Comparison of ENCODE assay signal across 1 cellular context in the genomic region with DNA sequence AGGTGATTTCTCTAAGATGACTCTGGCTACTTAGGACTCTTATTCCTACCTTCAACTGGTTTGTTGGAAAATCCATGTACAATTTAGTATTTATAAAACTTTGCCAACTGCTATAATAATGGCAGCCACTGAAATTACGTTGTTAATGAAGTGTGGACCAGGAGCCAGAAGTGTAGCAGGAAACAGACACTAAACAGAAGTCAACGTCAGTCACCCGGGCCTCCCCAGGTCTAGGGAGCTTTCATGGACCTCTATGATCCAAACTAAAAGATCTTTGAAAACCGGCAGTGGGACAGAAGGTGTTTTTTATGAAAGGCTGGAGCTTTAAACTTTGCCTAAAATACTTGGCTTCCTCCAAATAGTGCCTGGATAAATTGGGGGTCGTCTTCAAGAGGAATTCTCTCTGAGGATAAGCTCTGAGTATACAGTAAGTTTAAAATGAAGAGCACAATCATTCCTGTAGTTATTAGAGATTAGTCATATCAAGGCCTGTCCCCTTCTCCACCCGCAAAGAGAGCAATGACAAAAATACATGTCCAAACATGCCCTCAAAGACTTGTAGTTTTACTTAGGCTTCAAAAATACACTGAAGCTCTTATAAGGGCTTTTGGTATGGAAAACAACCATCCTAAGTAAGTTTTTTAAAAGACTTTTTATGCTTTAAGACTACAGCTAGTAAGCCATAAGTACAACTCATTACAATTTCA.
TF ChIP-seq lines count a peak whose summit lies in the region.

No MANE protein-coding gene starts in this region.

TF ChIP-seq in GM12878, 131 proteins besides CTCF, POLR2A, EP300 and RAD21 (continues in another document):
- no peak for TF ChIP-seq PAX8 (IDR thresholded peaks at IDR 0.05)
- peak in 1 of 2 experiments; percentile 80; a peak in 2 of 4 replicates for TF ChIP-seq ETV6 (conservative IDR thresholded peaks at IDR 0.05 in 1 of 2, IDR thresholded peaks at IDR 0.05 in 1 of 2; ENCODE audit: borderline replicate concordance in 1 of 2, low read depth in 1 of 2)
- no peak for TF ChIP-seq GATAD2B (conservative IDR thresholded peaks at IDR 0.05; ENCODE audit: low read depth)
- no peak for TF ChIP-seq ZBED1 (IDR thresholded peaks at IDR 0.05; ENCODE audit: borderline replicate concordance)
- TF ChIP-seq YBX1 (IDR thresholded peaks at IDR 0.05): no peak
- no peak for TF ChIP-seq ZZZ3 (IDR thresholded peaks at IDR 0.05; ENCODE audit: control insufficient read depth, insufficient read length, low read depth)
- peak; percentile 52 for TF ChIP-seq YY1 (IDR thresholded peaks at IDR 0.05; ENCODE audit: low read depth, low read length)
- no peak for TF ChIP-seq ZNF622 (IDR thresholded peaks at IDR 0.05)
- TF ChIP-seq NR2F1 (conservative IDR thresholded peaks at IDR 0.05): no peak
- TF ChIP-seq ZNF217 (IDR thresholded peaks at IDR 0.05): no peak
- TF ChIP-seq, protein P1, sequence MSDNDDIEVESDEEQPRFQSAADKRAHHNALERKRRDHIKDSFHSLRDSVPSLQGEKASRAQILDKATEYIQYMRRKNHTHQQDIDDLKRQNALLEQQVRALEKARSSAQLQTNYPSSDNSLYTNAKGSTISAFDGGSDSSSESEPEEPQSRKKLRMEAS (IDR thresholded peaks at IDR 0.05; ENCODE audit: low read depth, low read length): no peak
- peak; percentile 42; the same call in 1 of the 3 replicates for TF ChIP-seq POU2F2 (IDR thresholded peaks at IDR 0.05; ENCODE audit: borderline replicate concordance, low read depth, low read length)
- no peak; the same call in 1 of the 2 replicates for TF ChIP-seq TCF7 (IDR thresholded peaks at IDR 0.05; ENCODE audit: borderline replicate concordance)
- no peak for TF ChIP-seq TAF1 (IDR thresholded peaks at IDR 0.05; ENCODE audit: borderline replicate concordance, low read depth, low read length)
- TF ChIP-seq KLF5 (IDR thresholded peaks at IDR 0.05; ENCODE audit: partially characterized antibody): no peak
- TF ChIP-seq IKZF2 (IDR thresholded peaks at IDR 0.05): peak; percentile 63 to 81
- TF ChIP-seq ZNF207 (IDR thresholded peaks at IDR 0.05; ENCODE audit: borderline replicate concordance): no peak
- no peak for TF ChIP-seq SREBF2 (IDR thresholded peaks at IDR 0.05; ENCODE audit: low read length)
- no peak for TF ChIP-seq SIN3A (IDR thresholded peaks at IDR 0.05; ENCODE audit: low read depth, low read length)
- TF ChIP-seq POLR2AphosphoS2 (IDR thresholded peaks at IDR 0.05; ENCODE audit: low read depth, low read length): no peak
- TF ChIP-seq, protein P2, sequence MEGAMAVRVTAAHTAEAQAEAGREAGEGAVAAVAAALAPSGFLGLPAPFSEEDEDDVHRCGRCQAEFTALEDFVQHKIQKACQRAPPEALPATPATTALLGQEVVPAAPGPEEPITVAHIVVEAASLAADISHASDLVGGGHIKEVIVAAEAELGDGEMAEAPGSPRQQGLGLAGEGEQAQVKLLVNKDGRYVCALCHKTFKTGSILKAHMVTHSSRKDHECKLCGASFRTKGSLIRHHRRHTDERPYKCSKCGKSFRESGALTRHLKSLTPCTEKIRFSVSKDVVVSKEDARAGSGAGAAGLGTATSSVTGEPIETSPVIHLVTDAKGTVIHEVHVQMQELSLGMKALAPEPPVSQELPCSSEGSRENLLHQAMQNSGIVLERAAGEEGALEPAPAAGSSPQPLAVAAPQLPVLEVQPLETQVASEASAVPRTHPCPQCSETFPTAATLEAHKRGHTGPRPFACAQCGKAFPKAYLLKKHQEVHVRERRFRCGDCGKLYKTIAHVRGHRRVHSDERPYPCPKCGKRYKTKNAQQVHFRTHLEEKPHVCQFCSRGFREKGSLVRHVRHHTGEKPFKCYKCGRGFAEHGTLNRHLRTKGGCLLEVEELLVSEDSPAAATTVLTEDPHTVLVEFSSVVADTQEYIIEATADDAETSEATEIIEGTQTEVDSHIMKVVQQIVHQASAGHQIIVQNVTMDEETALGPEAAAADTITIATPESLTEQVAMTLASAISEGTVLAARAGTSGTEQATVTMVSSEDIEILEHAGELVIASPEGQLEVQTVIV (IDR thresholded peaks at IDR 0.05; ENCODE audit: borderline replicate concordance, partially characterized antibody): no peak
- TF ChIP-seq TCF3 (IDR thresholded peaks at IDR 0.05; ENCODE audit: borderline replicate concordance, insufficient read depth, low read depth, low read length): no peak
- TF ChIP-seq, protein P3, sequence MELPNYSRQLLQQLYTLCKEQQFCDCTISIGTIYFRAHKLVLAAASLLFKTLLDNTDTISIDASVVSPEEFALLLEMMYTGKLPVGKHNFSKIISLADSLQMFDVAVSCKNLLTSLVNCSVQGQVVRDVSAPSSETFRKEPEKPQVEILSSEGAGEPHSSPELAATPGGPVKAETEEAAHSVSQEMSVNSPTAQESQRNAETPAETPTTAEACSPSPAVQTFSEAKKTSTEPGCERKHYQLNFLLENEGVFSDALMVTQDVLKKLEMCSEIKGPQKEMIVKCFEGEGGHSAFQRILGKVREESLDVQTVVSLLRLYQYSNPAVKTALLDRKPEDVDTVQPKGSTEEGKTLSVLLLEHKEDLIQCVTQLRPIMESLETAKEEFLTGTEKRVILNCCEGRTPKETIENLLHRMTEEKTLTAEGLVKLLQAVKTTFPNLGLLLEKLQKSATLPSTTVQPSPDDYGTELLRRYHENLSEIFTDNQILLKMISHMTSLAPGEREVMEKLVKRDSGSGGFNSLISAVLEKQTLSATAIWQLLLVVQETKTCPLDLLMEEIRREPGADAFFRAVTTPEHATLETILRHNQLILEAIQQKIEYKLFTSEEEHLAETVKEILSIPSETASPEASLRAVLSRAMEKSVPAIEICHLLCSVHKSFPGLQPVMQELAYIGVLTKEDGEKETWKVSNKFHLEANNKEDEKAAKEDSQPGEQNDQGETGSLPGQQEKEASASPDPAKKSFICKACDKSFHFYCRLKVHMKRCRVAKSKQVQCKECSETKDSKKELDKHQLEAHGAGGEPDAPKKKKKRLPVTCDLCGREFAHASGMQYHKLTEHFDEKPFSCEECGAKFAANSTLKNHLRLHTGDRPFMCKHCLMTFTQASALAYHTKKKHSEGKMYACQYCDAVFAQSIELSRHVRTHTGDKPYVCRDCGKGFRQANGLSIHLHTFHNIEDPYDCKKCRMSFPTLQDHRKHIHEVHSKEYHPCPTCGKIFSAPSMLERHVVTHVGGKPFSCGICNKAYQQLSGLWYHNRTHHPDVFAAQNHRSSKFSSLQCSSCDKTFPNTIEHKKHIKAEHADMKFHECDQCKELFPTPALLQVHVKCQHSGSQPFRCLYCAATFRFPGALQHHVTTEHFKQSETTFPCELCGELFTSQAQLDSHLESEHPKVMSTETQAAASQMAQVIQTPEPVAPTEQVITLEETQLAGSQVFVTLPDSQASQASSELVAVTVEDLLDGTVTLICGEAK (IDR thresholded peaks at IDR 0.05; ENCODE audit: borderline replicate concordance): 0 out of 2 replicates have a peak, but pooled peaks have one; percentile 5
- TF ChIP-seq SMARCA5 (IDR thresholded peaks at IDR 0.05): no peak
- TF ChIP-seq TBL1XR1 (IDR thresholded peaks at IDR 0.05; ENCODE audit: low read depth, low read length): 0 out of 2 replicates have a peak, but pooled peaks have one; percentile 37
- TF ChIP-seq ZNF24 (IDR thresholded peaks at IDR 0.05): no peak
- no peak for TF ChIP-seq MYC (IDR thresholded peaks at IDR 0.05; ENCODE audit: insufficient read depth, insufficient read length, insufficient replicate concordance, low read length, severe bottlenecking)
- TF ChIP-seq, protein P4, sequence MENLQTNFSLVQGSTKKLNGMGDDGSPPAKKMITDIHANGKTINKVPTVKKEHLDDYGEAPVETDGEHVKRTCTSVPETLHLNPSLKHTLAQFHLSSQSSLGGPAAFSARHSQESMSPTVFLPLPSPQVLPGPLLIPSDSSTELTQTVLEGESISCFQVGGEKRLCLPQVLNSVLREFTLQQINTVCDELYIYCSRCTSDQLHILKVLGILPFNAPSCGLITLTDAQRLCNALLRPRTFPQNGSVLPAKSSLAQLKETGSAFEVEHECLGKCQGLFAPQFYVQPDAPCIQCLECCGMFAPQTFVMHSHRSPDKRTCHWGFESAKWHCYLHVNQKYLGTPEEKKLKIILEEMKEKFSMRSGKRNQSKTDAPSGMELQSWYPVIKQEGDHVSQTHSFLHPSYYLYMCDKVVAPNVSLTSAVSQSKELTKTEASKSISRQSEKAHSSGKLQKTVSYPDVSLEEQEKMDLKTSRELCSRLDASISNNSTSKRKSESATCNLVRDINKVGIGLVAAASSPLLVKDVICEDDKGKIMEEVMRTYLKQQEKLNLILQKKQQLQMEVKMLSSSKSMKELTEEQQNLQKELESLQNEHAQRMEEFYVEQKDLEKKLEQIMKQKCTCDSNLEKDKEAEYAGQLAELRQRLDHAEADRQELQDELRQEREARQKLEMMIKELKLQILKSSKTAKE (IDR thresholded peaks at IDR 0.05; ENCODE audit: low read depth, poor library complexity, severe bottlenecking): peak; percentile 97
- no peak for TF ChIP-seq ZNF274 (IDR thresholded peaks at IDR 0.05; ENCODE audit: insufficient read depth, insufficient read length)
- no peak for TF ChIP-seq RB1 (IDR thresholded peaks at IDR 0.05; ENCODE audit: borderline replicate concordance)
- no peak for TF ChIP-seq TARDBP (IDR thresholded peaks at IDR 0.05; ENCODE audit: borderline replicate concordance)
- TF ChIP-seq DPF2 (IDR thresholded peaks at IDR 0.05): peak; percentile 64; the same call in 1 of the 2 replicates
- TF ChIP-seq, protein P5, sequence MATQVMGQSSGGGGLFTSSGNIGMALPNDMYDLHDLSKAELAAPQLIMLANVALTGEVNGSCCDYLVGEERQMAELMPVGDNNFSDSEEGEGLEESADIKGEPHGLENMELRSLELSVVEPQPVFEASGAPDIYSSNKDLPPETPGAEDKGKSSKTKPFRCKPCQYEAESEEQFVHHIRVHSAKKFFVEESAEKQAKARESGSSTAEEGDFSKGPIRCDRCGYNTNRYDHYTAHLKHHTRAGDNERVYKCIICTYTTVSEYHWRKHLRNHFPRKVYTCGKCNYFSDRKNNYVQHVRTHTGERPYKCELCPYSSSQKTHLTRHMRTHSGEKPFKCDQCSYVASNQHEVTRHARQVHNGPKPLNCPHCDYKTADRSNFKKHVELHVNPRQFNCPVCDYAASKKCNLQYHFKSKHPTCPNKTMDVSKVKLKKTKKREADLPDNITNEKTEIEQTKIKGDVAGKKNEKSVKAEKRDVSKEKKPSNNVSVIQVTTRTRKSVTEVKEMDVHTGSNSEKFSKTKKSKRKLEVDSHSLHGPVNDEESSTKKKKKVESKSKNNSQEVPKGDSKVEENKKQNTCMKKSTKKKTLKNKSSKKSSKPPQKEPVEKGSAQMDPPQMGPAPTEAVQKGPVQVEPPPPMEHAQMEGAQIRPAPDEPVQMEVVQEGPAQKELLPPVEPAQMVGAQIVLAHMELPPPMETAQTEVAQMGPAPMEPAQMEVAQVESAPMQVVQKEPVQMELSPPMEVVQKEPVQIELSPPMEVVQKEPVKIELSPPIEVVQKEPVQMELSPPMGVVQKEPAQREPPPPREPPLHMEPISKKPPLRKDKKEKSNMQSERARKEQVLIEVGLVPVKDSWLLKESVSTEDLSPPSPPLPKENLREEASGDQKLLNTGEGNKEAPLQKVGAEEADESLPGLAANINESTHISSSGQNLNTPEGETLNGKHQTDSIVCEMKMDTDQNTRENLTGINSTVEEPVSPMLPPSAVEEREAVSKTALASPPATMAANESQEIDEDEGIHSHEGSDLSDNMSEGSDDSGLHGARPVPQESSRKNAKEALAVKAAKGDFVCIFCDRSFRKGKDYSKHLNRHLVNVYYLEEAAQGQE (IDR thresholded peaks at IDR 0.05; ENCODE audit: low read depth, low read length): no peak
- TF ChIP-seq, protein P6, sequence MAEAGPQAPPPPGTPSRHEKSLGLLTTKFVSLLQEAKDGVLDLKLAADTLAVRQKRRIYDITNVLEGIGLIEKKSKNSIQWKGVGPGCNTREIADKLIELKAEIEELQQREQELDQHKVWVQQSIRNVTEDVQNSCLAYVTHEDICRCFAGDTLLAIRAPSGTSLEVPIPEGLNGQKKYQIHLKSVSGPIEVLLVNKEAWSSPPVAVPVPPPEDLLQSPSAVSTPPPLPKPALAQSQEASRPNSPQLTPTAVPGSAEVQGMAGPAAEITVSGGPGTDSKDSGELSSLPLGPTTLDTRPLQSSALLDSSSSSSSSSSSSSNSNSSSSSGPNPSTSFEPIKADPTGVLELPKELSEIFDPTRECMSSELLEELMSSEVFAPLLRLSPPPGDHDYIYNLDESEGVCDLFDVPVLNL (IDR thresholded peaks at IDR 0.05; ENCODE audit: low read depth, low read length): no peak
- peak; percentile 57; the same call in 1 of the 2 replicates for TF ChIP-seq GABPA (IDR thresholded peaks at IDR 0.05; ENCODE audit: low read depth)
- TF ChIP-seq ZNF384 (IDR thresholded peaks at IDR 0.05; ENCODE audit: borderline replicate concordance, low read depth, low read length): no peak
- TF ChIP-seq SPI1 (IDR thresholded peaks at IDR 0.05; ENCODE audit: borderline replicate concordance, insufficient read depth, low read depth, low read length): no peak
- TF ChIP-seq JUND (IDR thresholded peaks at IDR 0.05; ENCODE audit: low read depth, low read length): peak; percentile 72
- TF ChIP-seq MTA3 (IDR thresholded peaks at IDR 0.05; ENCODE audit: borderline replicate concordance, low read length): no peak
- TF ChIP-seq SP1 (IDR thresholded peaks at IDR 0.05; ENCODE audit: low read depth, low read length): no peak
- TF ChIP-seq RAD51 (IDR thresholded peaks at IDR 0.05): no peak
- TF ChIP-seq RELA (IDR thresholded peaks at IDR 0.05; ENCODE audit: borderline replicate concordance, partially characterized antibody): no peak
- no peak for TF ChIP-seq KAT2A (conservative IDR thresholded peaks at IDR 0.05; ENCODE audit: control insufficient read depth, low read depth, low read length)
- no peak for TF ChIP-seq ZSCAN29 (IDR thresholded peaks at IDR 0.05)
- TF ChIP-seq SRF (IDR thresholded peaks at IDR 0.05; ENCODE audit: low read depth in 2 of 2, low read length in 2 of 2): 0 out of 4 replicates have a peak, but pooled peaks of 1 of the 2 experiments have one; percentile 38
- no peak for TF ChIP-seq RCOR1 (conservative IDR thresholded peaks at IDR 0.05; ENCODE audit: low read depth, low read length)
- TF ChIP-seq TCF12 (IDR thresholded peaks at IDR 0.05; ENCODE audit: low read depth, low read length): no peak
- TF ChIP-seq, protein P7, sequence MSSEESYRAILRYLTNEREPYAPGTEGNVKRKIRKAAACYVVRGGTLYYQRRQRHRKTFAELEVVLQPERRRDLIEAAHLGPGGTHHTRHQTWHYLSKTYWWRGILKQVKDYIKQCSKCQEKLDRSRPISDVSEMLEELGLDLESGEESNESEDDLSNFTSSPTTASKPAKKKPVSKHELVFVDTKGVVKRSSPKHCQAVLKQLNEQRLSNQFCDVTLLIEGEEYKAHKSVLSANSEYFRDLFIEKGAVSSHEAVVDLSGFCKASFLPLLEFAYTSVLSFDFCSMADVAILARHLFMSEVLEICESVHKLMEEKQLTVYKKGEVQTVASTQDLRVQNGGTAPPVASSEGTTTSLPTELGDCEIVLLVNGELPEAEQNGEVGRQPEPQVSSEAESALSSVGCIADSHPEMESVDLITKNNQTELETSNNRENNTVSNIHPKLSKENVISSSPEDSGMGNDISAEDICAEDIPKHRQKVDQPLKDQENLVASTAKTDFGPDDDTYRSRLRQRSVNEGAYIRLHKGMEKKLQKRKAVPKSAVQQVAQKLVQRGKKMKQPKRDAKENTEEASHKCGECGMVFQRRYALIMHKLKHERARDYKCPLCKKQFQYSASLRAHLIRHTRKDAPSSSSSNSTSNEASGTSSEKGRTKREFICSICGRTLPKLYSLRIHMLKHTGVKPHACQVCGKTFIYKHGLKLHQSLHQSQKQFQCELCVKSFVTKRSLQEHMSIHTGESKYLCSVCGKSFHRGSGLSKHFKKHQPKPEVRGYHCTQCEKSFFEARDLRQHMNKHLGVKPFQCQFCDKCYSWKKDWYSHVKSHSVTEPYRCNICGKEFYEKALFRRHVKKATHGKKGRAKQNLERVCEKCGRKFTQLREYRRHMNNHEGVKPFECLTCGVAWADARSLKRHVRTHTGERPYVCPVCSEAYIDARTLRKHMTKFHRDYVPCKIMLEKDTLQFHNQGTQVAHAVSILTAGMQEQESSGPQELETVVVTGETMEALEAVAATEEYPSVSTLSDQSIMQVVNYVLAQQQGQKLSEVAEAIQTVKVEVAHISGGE (CRISPR knock-in tag; IDR thresholded peaks at IDR 0.05): no peak
